ENCODE assay signal across 14 cellular contexts in the genomic region with DNA sequence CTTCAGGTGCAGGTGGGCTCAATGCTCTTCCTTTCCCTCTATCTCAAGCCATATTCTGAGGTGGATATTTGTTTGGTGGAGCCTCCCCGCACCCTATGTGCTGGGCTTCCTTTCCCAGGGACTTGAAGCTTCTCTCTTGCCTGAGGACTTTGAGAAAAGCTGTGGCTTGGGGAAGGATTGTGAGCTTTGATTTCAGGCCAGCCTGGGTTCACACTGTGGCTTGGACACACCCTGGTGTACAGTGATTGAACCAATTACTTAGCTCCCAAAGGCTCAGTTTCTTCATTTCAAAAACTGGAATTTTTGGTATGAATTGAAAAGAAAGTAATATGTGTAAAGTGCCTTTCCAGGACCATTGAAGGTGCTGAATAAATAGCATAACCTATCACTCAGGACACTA.
DNase-seq lines count a peak whose midpoint lies in the region; ATAC-seq and TF ChIP-seq lines count a peak whose summit lies in the region.
"Had no signal": no experiment of that assay in that cellular context is flagged by ENCODE, and none has a peak within 500 bp of the region (broad histone marks: within the 10 kb centered on the region; RNA-seq: fewer than 3 reads in every experiment).

No MANE protein-coding gene starts in this region.

- H3K27me3 ChIP-seq in GM23248 (replicated peaks; ENCODE audit: insufficient read depth) (no peaks in the 10 kb centered on the region; the same call in 1 of the 2 replicates), esophagus muscularis mucosa (no peaks in the 10 kb centered on the region), heart left ventricle (no peaks in the 10 kb centered on the region)
- H3K27me3 ChIP-seq: BE2C had no signal

- H4K20me1 ChIP-seq in GM23248 (ENCODE audit: insufficient read depth) = no peaks in the 10 kb centered on the region; the same call in 1 of the 2 replicates

- no peak for TF ChIP-seq EP300 in esophagus muscularis mucosa (IDR thresholded peaks at IDR 0.05)

- intact Hi-C loops in esophagus muscularis mucosa (cut with DNase I) = no loop called here
- intact Hi-C loops in heart left ventricle (cut with DNase I) = no loop called here

- H3K4me3 ChIP-seq in GM23248 = no peak overlapping the region
- no peak overlapping the region for H3K4me3 ChIP-seq in esophagus muscularis mucosa
- no peak overlapping the region for H3K4me3 ChIP-seq in heart left ventricle

- H3K9me3 ChIP-seq in GM23248 (ENCODE audit: low read depth) (no peaks in the 10 kb centered on the region), esophagus muscularis mucosa (no peaks in the 10 kb centered on the region), heart left ventricle (peaks cover 0 to 7% (median 0%) of the 10 kb centered on the region in 12 donors)
- H3K9me3 ChIP-seq: BE2C had no signal

- H3K4me1 ChIP-seq in GM23248 (ENCODE audit: insufficient read depth) (peaks cover 4% of the 10 kb centered on the region; the same call in 1 of the 2 replicates), esophagus muscularis mucosa (peaks cover 0 to 9% (median 3%) of the 10 kb centered on the region in 4 donors), heart left ventricle (no peaks in the 10 kb centered on the region)
- H3K4me1 ChIP-seq: BE2C had no signal

- ATAC-seq in GM19455 (IDR thresholded peaks at IDR 0.05; ENCODE audit: unreplicated experiment) (no peak), heart left ventricle (no peak)

- no peak overlapping the region for H3K27ac ChIP-seq in GM23248
- no peak overlapping the region for H3K27ac ChIP-seq in esophagus muscularis mucosa (replicated peaks in 1 of 4)
- no peak overlapping the region for H3K27ac ChIP-seq in heart left ventricle
- H3K27ac ChIP-seq: HL-60 had no signal

- no peaks in the 10 kb centered on the region for H3K79me2 ChIP-seq in GM23248 (ENCODE audit: insufficient read depth)

- H3K9ac ChIP-seq in GM23248 = no peak overlapping the region

- DNase-seq in AG20443 (ENCODE audit: low spot score) = peak; percentile 35
- DNase-seq in GM23248 = peak; percentile 4
- DNase-seq in esophagus muscularis mucosa (ENCODE audit: extremely low spot score) = peak; percentile 39
- DNase-seq in stromal cell of bone marrow (ENCODE audit: low read depth) = peak; percentile 13
- DNase-seq in effector CD4-positive, alpha-beta T cell = no peak
- DNase-seq in heart left ventricle = no peak
- DNase-seq: 8988T; BE2C; CD4-positive, alpha-beta memory T cell; DMS153; DMS79; GDM1 had no signal

- no peaks in the 10 kb centered on the region for H3K36me3 ChIP-seq in GM23248 (ENCODE audit: low read depth)
- no peaks in the 10 kb centered on the region for H3K36me3 ChIP-seq in esophagus muscularis mucosa
- H3K36me3 ChIP-seq in heart left ventricle = no peaks in the 10 kb centered on the region
- H3K36me3 ChIP-seq: BE2C had no signal

- 41 to 67% methylated on average over 1 of the region's 1 CpG for WGBS in GM23248 (ENCODE audit: low coverage in 1 of 2, low lambda C conversion rate in 2 of 2, missing lambda C conversion rate in 2 of 2), 2 experiments
- 88% methylated on average over 1 of the region's 1 CpG for WGBS in esophagus muscularis mucosa
- 88 to 100% (median 95%) methylated on average over 1 of the region's 1 CpG for WGBS in heart left ventricle, 4 donors

- H3F3A ChIP-seq in GM23248 (ENCODE audit: insufficient read depth) = no peaks in the 10 kb centered on the region

- H3K4me2 ChIP-seq in GM23248 (ENCODE audit: unreplicated experiment) = no peak overlapping the region

- H3K9me2 ChIP-seq in GM23248 (ENCODE audit: insufficient read depth) = no peaks in the 10 kb centered on the region

- no peak for TF ChIP-seq CTCF in esophagus muscularis mucosa (IDR thresholded peaks at IDR 0.05)
- no peak for TF ChIP-seq CTCF in heart left ventricle (IDR thresholded peaks at IDR 0.05)

- in situ Hi-C loops in GM23248 (cut with MboI) = no loop called here

- TF ChIP-seq POLR2A in esophagus muscularis mucosa (IDR thresholded peaks at IDR 0.05; ENCODE audit: low read depth) (no peak), heart left ventricle (IDR thresholded peaks at IDR 0.05) (no peak)

- H2AFZ ChIP-seq in GM23248 = no peak overlapping the region

Comparison
In these comparisons a context has a peak if more than half of its experiments do, and no peak if none do; other contexts are left out.
1. DNase-seq: peak in AG20443 (single experiment), GM23248 (single experiment), esophagus muscularis mucosa (single experiment) and stromal cell of bone marrow (single experiment); none in effector CD4-positive, alpha-beta T cell (single experiment) and heart left ventricle (0 of 5).